In genomic region chr3:66303556-66303955, GRCh38 we compare ENCODE assay signal across 10 cellular contexts.
DNase-seq lines count a peak whose midpoint lies in the region; ATAC-seq and TF ChIP-seq lines count a peak whose summit lies in the region.
"Had no signal": no experiment of that assay in that cellular context is flagged by ENCODE, and none has a peak within 500 bp of the region (broad histone marks: within the 10 kb centered on the region; RNA-seq: fewer than 3 reads in every experiment).

No MANE protein-coding gene starts in this region.

- no peak overlapping the region for H3K4me3 ChIP-seq in right atrium auricular region
- no peak overlapping the region for H3K4me3 ChIP-seq in H7 (ENCODE audit: insufficient read depth, low read depth, low read length)
- H3K4me3 ChIP-seq in gastroesophageal sphincter: no peak overlapping the region
- H3K4me3 ChIP-seq: left ventricle myocardium inferior, tibial nerve had no signal

- no peaks in the 10 kb centered on the region for H3K36me3 ChIP-seq in right atrium auricular region
- no peaks in the 10 kb centered on the region for H3K36me3 ChIP-seq in H7 (replicated peaks; ENCODE audit: control insufficient read depth, insufficient read depth, low read length)
- H3K36me3 ChIP-seq in gastroesophageal sphincter: no peaks in the 10 kb centered on the region
- H3K36me3 ChIP-seq: left ventricle myocardium inferior, tibial nerve had no signal

- TF ChIP-seq POLR2A in gastroesophageal sphincter (IDR thresholded peaks at IDR 0.05): no peak

- 85 to 100% methylated on average over 2 to 4 of the region's 4 CpGs for WGBS in gastroesophageal sphincter (ENCODE audit: low coverage in 1 of 2), 2 donors

- H3K27ac ChIP-seq in right atrium auricular region (no peak overlapping the region), gastroesophageal sphincter (no peak overlapping the region)
- H3K27ac ChIP-seq: left ventricle myocardium inferior had no signal

- ATAC-seq in GM19043 (IDR thresholded peaks at IDR 0.05; ENCODE audit: low read depth, unreplicated experiment) (peak; percentile 71), HG03432 (IDR thresholded peaks at IDR 0.05; ENCODE audit: unreplicated experiment) (peak; percentile 56), gastroesophageal sphincter (no peak)

- DNase-seq in activated T-helper 1 cell treated with Interleukin-2 at 50 U/mL for 16 hours (ENCODE audit: low read depth) (peak; percentile 37), right atrium auricular region (ENCODE audit: low spot score) (no peak), H7 (no peak), NOMO-1 treated with dmso at 0.1 percent for 144 hours (lab: John Stamatoyannopoulos, UW; ENCODE audit: unreplicated experiment) (no peak)
- peak; percentile 6 to 11 for DNase-seq in stimulated activated CD4-positive, alpha-beta T cell treated with anti-CD3 and anti-CD28 coated beads, Interleukin-1b, Interleukin-23, amount 100 ng/mL, for 4 hours (ENCODE audit: low read depth in 2 of 2)
- DNase-seq: left ventricle myocardium inferior had no signal

- H3K27me3 ChIP-seq in right atrium auricular region: no peaks in the 10 kb centered on the region
- no peaks in the 10 kb centered on the region for H3K27me3 ChIP-seq in H7 (ENCODE audit: control insufficient read depth, insufficient read depth, low read length)
- no peaks in the 10 kb centered on the region for H3K27me3 ChIP-seq in gastroesophageal sphincter
- H3K27me3 ChIP-seq: tibial nerve had no signal

- H3K4me1 ChIP-seq in right atrium auricular region: peaks cover 0 to 3% of the 10 kb centered on the region in 2 donors
- peaks cover 0 to 23% (median 0%) of the 10 kb centered on the region in 3 donors for H3K4me1 ChIP-seq in gastroesophageal sphincter

- TF ChIP-seq CTCF in right atrium auricular region (IDR thresholded peaks at IDR 0.05) (no peak), gastroesophageal sphincter (IDR thresholded peaks at IDR 0.05) (no peak)

- TF ChIP-seq EP300 in gastroesophageal sphincter (IDR thresholded peaks at IDR 0.05): no peak

- no peaks in the 10 kb centered on the region for H3K9me3 ChIP-seq in right atrium auricular region
- H3K9me3 ChIP-seq in gastroesophageal sphincter: no peaks in the 10 kb centered on the region
- H3K9me3 ChIP-seq: left ventricle myocardium inferior, tibial nerve had no signal

Comparison
In these comparisons a context has a peak if more than half of its experiments do, and no peak if none do; other contexts are left out.
1. DNase-seq: peak in activated T-helper 1 cell treated with Interleukin-2 at 50 U/mL for 16 hours (single experiment) and stimulated activated CD4-positive, alpha-beta T cell treated with anti-CD3 and anti-CD28 coated beads, Interleukin-1b, Interleukin-23, amount 100 ng/mL, for 4 hours (2 of 2); none in right atrium auricular region (single experiment), H7 (single experiment) and NOMO-1 treated with dmso at 0.1 percent for 144 hours (single experiment).